In the genomic region with DNA sequence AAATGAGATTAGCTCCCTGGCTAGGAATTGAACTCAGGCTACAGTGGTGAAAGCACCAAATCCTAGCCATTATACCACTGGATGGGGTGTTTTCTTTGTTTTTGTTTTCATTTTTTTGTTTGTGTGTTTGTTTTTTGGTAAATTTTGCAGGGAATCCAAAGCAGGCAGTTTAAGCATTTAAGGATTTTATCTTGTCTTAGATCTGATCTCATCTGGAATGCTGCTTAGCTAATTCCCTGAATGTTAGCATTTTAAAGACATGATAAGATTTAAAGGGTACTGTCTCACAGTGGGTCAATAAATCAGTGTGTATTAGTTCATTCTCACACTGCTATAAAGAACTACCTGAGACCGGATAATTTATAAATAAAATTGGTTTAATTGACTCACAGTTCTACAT, we compare ENCODE assay signal across 8 cellular contexts.
"Had no signal": no experiment of that assay in that cellular context is flagged by ENCODE, and none has a peak within 500 bp of the region (broad histone marks: within the 10 kb centered on the region; RNA-seq: fewer than 3 reads in every experiment).

No MANE protein-coding gene starts in this region.

- FAIRE-seq: HepG2 had no signal

- H3K9ac ChIP-seq: GM23248 had no signal

- H3K27ac Mint-ChIP-seq: IgD-negative memory B cell had no signal

- DNase-seq: GM23248, GOT3, H7 had no signal

- H3K9me3 Mint-ChIP-seq: IgD-negative memory B cell had no signal

- H2AFZ ChIP-seq: GM23248 had no signal

- H3K9me3 ChIP-seq: HAP-1 had no signal

- H3K27me3 Mint-ChIP-seq: IgD-negative memory B cell had no signal

- H3K36me3 ChIP-seq: HAP-1 had no signal

- H3K4me3 ChIP-seq: GM23248, HAP-1 had no signal

- ATAC-seq: HCT116, HepG2 had no signal

- H3K27ac ChIP-seq: GM23248, HL-60 had no signal
